2 cellular contexts compared by ENCODE assay signal in the genomic region with DNA sequence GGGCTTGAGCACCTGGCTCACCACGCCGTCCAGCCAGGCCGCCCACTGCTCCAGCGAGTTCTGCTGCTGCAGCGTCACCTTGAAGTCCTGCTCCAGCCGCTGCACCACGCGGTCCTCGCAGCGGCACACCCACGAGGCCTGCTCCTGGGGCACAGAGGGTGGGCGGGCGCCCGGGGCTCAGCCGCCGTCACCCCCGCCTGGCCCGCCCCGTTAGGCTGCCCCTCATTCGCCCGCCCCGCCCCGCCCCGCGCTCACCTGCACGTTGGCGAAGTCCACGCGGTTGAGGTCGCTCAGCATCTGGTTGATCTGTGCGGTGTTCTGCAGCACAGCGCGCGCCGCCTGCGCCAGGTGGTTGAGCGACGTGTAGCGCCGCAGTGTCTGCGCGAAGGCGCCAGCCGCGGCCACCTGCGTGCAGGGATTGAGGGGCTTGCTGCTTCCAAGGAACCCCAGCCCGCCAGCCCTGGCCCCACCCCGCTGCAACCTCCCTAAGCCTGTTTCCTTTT.
TF ChIP-seq lines count a peak whose summit lies in the region.

No MANE protein-coding gene starts in this region.

TF ChIP-seq in SK-N-SH treated with all-trans-retinoic acid at 6 μM for 48 hours, 23 proteins besides CTCF, POLR2A, EP300 and RAD21 (continued from another document):
- TF ChIP-seq, protein P1, sequence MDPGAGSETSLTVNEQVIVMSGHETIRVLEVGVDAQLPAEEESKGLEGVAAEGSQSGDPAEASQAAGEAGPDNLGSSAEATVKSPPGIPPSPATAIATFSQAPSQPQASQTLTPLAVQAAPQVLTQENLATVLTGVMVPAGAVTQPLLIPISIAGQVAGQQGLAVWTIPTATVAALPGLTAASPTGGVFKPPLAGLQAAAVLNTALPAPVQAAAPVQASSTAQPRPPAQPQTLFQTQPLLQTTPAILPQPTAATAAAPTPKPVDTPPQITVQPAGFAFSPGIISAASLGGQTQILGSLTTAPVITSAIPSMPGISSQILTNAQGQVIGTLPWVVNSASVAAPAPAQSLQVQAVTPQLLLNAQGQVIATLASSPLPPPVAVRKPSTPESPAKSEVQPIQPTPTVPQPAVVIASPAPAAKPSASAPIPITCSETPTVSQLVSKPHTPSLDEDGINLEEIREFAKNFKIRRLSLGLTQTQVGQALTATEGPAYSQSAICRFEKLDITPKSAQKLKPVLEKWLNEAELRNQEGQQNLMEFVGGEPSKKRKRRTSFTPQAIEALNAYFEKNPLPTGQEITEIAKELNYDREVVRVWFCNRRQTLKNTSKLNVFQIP (CRISPR knock-in tag; IDR thresholded peaks at IDR 0.05; ENCODE audit: borderline replicate concordance, low read depth) = no peak
- TF ChIP-seq ZFP3 (CRISPR knock-in tag; IDR thresholded peaks at IDR 0.05) (no peak), TCF4 (CRISPR knock-in tag; IDR thresholded peaks at IDR 0.05; ENCODE audit: borderline replicate concordance) (no peak), ZNF565 (CRISPR knock-in tag; conservative IDR thresholded peaks at IDR 0.05; ENCODE audit: low read depth) (no peak), ISL1 (CRISPR knock-in tag; IDR thresholded peaks at IDR 0.05) (no peak)
- TF ChIP-seq, protein P2, sequence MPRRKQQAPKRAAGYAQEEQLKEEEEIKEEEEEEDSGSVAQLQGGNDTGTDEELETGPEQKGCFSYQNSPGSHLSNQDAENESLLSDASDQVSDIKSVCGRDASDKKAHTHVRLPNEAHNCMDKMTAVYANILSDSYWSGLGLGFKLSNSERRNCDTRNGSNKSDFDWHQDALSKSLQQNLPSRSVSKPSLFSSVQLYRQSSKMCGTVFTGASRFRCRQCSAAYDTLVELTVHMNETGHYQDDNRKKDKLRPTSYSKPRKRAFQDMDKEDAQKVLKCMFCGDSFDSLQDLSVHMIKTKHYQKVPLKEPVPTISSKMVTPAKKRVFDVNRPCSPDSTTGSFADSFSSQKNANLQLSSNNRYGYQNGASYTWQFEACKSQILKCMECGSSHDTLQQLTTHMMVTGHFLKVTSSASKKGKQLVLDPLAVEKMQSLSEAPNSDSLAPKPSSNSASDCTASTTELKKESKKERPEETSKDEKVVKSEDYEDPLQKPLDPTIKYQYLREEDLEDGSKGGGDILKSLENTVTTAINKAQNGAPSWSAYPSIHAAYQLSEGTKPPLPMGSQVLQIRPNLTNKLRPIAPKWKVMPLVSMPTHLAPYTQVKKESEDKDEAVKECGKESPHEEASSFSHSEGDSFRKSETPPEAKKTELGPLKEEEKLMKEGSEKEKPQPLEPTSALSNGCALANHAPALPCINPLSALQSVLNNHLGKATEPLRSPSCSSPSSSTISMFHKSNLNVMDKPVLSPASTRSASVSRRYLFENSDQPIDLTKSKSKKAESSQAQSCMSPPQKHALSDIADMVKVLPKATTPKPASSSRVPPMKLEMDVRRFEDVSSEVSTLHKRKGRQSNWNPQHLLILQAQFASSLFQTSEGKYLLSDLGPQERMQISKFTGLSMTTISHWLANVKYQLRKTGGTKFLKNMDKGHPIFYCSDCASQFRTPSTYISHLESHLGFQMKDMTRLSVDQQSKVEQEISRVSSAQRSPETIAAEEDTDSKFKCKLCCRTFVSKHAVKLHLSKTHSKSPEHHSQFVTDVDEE (CRISPR knock-in tag; IDR thresholded peaks at IDR 0.05) = no peak
- TF ChIP-seq, protein P3, sequence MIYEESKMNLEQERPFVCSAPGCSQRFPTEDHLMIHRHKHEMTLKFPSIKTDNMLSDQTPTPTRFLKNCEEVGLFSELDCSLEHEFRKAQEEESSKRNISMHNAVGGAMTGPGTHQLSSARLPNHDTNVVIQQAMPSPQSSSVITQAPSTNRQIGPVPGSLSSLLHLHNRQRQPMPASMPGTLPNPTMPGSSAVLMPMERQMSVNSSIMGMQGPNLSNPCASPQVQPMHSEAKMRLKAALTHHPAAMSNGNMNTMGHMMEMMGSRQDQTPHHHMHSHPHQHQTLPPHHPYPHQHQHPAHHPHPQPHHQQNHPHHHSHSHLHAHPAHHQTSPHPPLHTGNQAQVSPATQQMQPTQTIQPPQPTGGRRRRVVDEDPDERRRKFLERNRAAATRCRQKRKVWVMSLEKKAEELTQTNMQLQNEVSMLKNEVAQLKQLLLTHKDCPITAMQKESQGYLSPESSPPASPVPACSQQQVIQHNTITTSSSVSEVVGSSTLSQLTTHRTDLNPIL (CRISPR knock-in tag; IDR thresholded peaks at IDR 0.05; ENCODE audit: low read depth) = no peak

TF ChIP-seq in SK-N-SH, 30 proteins besides CTCF, POLR2A, EP300 and RAD21 (continued from another document):
- TF ChIP-seq, protein P4, sequence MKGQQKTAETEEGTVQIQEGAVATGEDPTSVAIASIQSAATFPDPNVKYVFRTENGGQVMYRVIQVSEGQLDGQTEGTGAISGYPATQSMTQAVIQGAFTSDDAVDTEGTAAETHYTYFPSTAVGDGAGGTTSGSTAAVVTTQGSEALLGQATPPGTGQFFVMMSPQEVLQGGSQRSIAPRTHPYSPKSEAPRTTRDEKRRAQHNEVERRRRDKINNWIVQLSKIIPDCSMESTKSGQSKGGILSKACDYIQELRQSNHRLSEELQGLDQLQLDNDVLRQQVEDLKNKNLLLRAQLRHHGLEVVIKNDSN (IDR thresholded peaks at IDR 0.05; ENCODE audit: borderline replicate concordance, low read depth) = no peak
- no peak for TF ChIP-seq MXI1 (IDR thresholded peaks at IDR 0.05; ENCODE audit: low read depth, low read length)
- no peak for TF ChIP-seq FOXM1 (IDR thresholded peaks at IDR 0.05; ENCODE audit: low read depth)
- TF ChIP-seq JUND (IDR thresholded peaks at IDR 0.05) = no peak
- TF ChIP-seq, protein P5, sequence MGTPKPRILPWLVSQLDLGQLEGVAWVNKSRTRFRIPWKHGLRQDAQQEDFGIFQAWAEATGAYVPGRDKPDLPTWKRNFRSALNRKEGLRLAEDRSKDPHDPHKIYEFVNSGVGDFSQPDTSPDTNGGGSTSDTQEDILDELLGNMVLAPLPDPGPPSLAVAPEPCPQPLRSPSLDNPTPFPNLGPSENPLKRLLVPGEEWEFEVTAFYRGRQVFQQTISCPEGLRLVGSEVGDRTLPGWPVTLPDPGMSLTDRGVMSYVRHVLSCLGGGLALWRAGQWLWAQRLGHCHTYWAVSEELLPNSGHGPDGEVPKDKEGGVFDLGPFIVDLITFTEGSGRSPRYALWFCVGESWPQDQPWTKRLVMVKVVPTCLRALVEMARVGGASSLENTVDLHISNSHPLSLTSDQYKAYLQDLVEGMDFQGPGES (IDR thresholded peaks at IDR 0.05; ENCODE audit: low read depth, low read length) = no peak
